ENCODE assay signal across 29 cellular contexts in the genomic region with DNA sequence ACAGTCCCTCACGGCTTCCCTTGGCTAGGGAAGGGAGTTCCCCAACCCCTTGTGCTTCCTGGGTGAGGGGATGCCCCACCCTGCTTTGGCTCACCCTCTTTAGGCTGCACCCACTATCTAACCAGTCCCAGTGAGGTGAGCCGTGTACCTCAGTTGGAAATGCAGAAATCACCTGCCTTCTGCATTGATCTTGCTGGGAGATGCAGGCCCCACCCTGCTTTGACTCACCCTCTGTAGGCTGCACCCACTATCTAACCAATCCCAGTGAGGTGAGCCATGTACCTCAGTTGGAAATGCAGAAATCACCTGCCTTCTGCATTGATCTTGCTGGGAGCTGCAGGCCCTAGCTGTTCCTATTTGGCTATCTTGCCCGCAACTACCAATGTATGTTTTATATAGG. TPM values are rescaled to one million over a fixed set of nuclear protein-coding genes. Genes with fewer than 3 reads are reported as not detected.
"Had no signal": no experiment of that assay in that cellular context is flagged by ENCODE, and none has a peak within 500 bp of the region (broad histone marks: within the 10 kb centered on the region; RNA-seq: fewer than 3 reads in every experiment).

No MANE protein-coding gene starts in this region.

- H3K4me3 Mint-ChIP-seq: activated naive CD8-positive, alpha-beta T cell; activated T-cell treated with anti-CD3 and anti-CD28 coated beads, Interleukin-2, amount 50 U/mL, for 24 hours; naive B cell; nephron progenitor cell; T-helper 17 cell had no signal

- H3K27ac ChIP-seq: cardiac muscle cell, colonic mucosa, neutrophil, pancreas, prostate gland, tibial nerve, WERI-Rb-1 had no signal

- H3K36me3 ChIP-seq: cardiac muscle cell, colonic mucosa, neutrophil, pancreas, prostate gland, WERI-Rb-1 had no signal

- H3K27me3 ChIP-seq: cardiac muscle cell, colonic mucosa, neutrophil, pancreas, tibial nerve had no signal

- H3K4me3 ChIP-seq: cardiac muscle cell, colonic mucosa, pancreas, prostate gland, tibial nerve had no signal

- H3K4me1 ChIP-seq: colonic mucosa, pancreas, prostate gland, tibial nerve had no signal

- ATAC-seq: activated CD4-positive, CD25-positive, alpha-beta regulatory T cell treated with anti-CD3 and anti-CD28 coated beads, Interleukin-2, amount 50 U/mL, for 24 hours; left ventricle myocardium superior; pancreas; T-helper 17 cell had no signal

- FAIRE-seq: endometrium, frontal cortex, islet of Langerhans, pancreas had no signal

- H3K4me1 Mint-ChIP-seq: nephron progenitor cell, T-helper 17 cell had no signal

- DNase-seq: activated CD4-positive, alpha-beta T cell treated with anti-CD3 and anti-CD28 coated beads for 48 hours; activated CD4-positive, alpha-beta T cell treated with anti-CD3 and anti-CD28 coated beads, Interleukin-2, amount 50 U/mL, for 48 hours; activated CD8-positive, alpha-beta memory T cell treated with anti-CD3 and anti-CD28 coated beads for 24 hours; activated CD8-positive, alpha-beta memory T cell treated with anti-CD3 and anti-CD28 coated beads, Interleukin-2, amount 50 U/mL, for 4 hours; activated T-cell treated with anti-CD3 and anti-CD28 coated beads, Interleukin-2, amount 50 U/mL, for 24 hours; anterior cingulate cortex; cerebellar nuclear complex; colonic mucosa; effector CD8-positive, alpha-beta T cell; erythroblast; left ventricle myocardium superior; naive B cell; nephron progenitor cell; pancreas; stimulated activated CD4-positive, alpha-beta T cell treated with anti-CD3 and anti-CD28 coated beads, Interleukin-15, amount 100 ng/mL, for 24 hours; stimulated activated CD4-positive, alpha-beta T cell treated with anti-CD3 and anti-CD28 coated beads, Interleukin-2, amount 100 ng/mL, for 24 hours; stimulated activated naive CD4-positive, alpha-beta T cell; T-helper 17 cell; T1000; WERI-Rb-1 had no signal

- H3K27ac Mint-ChIP-seq: activated naive CD8-positive, alpha-beta T cell; activated T-cell treated with anti-CD3 and anti-CD28 coated beads, Interleukin-2, amount 50 U/mL, for 24 hours; naive B cell; nephron progenitor cell; T-helper 17 cell had no signal

- H3K9me3 ChIP-seq: colonic mucosa, neutrophil, pancreas, prostate gland had no signal

- H3K27me3 Mint-ChIP-seq: activated naive CD8-positive, alpha-beta T cell; activated T-cell treated with anti-CD3 and anti-CD28 coated beads, Interleukin-2, amount 50 U/mL, for 24 hours; T-helper 17 cell had no signal

RNA-seq across cellular contexts. Expression of gene CCL28, which starts 44.7 kb away (rescaled TPM):
- total RNA-seq: cardiac muscle cell had no signal
- polyA plus RNA-seq: cardiac muscle cell had no signal
